ENCODE assay signal across 11 cellular contexts in genomic region chr1:63935148-63935547, GRCh38.
DNase-seq lines count a peak whose midpoint lies in the region; ATAC-seq, FAIRE-seq and TF ChIP-seq lines count a peak whose summit lies in the region.
"Had no signal": no experiment of that assay in that cellular context is flagged by ENCODE, and none has a peak within 500 bp of the region (broad histone marks: within the 10 kb centered on the region; RNA-seq: fewer than 3 reads in every experiment).

No MANE protein-coding gene starts in this region.

- H3K36me3 ChIP-seq in lower lobe of right lung: no peaks in the 10 kb centered on the region
- H3K36me3 ChIP-seq: SJSA1 had no signal

- ATAC-seq in HG02623 (IDR thresholded peaks at IDR 0.05; ENCODE audit: unreplicated experiment) (peak; percentile 37), WTC11 (peak; percentile 46), lower lobe of right lung (peak; percentile 30 to 43)

- no peaks in the 10 kb centered on the region for H3K27me3 Mint-ChIP-seq in WTC11 (ENCODE audit: low read depth)

- H3K4me3 ChIP-seq in lower lobe of right lung: no peak overlapping the region
- H3K4me3 ChIP-seq: SJSA1 had no signal

- no peak overlapping the region for H3K4me3 Mint-ChIP-seq in WTC11
- H3K4me3 Mint-ChIP-seq: central memory CD8-positive, alpha-beta T cell had no signal

- TF ChIP-seq POLR2A in GM12891 (IDR thresholded peaks at IDR 0.05; ENCODE audit: low read depth, low read length): no peak

- no peaks in the 10 kb centered on the region for H3K9me3 Mint-ChIP-seq in WTC11
- H3K9me3 Mint-ChIP-seq: central memory CD8-positive, alpha-beta T cell had no signal

- DNase-seq in Daoy (ENCODE audit: low read depth) (peak; percentile 34), WTC11 (ENCODE audit: low spot score) (no peak), lower lobe of right lung (no peak), NCI-H2081 treated with DMSO at 0.1 percent for 48 hours (lab: John Stamatoyannopoulos, UW) (no peak), GM12891 (ENCODE audit: insufficient read length, low spot score) (no peak), CD1c-positive myeloid dendritic cell (ENCODE audit: extremely low spot score) (no peak)
- no peak for DNase-seq in activated CD4-positive, CD25-positive, alpha-beta regulatory T cell (lab: John Stamatoyannopoulos, UW)
- DNase-seq: occipital lobe had no signal

- H3K4me1 Mint-ChIP-seq in WTC11: peaks cover 11% of the 10 kb centered on the region
- H3K4me1 Mint-ChIP-seq: central memory CD8-positive, alpha-beta T cell had no signal

- intact Hi-C loops in lower lobe of right lung (cut with DNase I): no loop called here

- TF ChIP-seq CTCF in WTC11 (IDR thresholded peaks at IDR 0.05) (no peak), lower lobe of right lung (IDR thresholded peaks at IDR 0.05) (peak; percentile 9)

- no peak overlapping the region for H3K27ac Mint-ChIP-seq in WTC11

- no peak overlapping the region for H3K27ac ChIP-seq in lower lobe of right lung
- H3K27ac ChIP-seq: SJSA1 had no signal

- no peaks in the 10 kb centered on the region for H3K9me3 ChIP-seq in lower lobe of right lung
- H3K9me3 ChIP-seq: SJSA1 had no signal

- FAIRE-seq in GM12891 (lab: Jason Lieb, UNC): no peak

- H3K4me1 ChIP-seq in lower lobe of right lung: no peaks in the 10 kb centered on the region
- H3K4me1 ChIP-seq: SJSA1 had no signal

- CTCF ChIA-PET in WTC11 (lab: Charles Lee): interaction anchor here (0.9 to 4.8 kb wide), 5 partner anchors 14 to 244 kb away, joined by 3 to 23 read pairs (median 3); no protein-coding TSS in a partner anchor

- H3K36me3 Mint-ChIP-seq in WTC11: no peaks in the 10 kb centered on the region

- POLR2A ChIA-PET in WTC11 (lab: Charles Lee): interaction anchor here (0.5 kb wide), 1 partner anchor 35 kb away, joined by 4 read pairs; no protein-coding TSS in a partner anchor

- H3K27me3 ChIP-seq in lower lobe of right lung (ENCODE audit: low read depth): no peaks in the 10 kb centered on the region
- H3K27me3 ChIP-seq: SJSA1 had no signal

TF ChIP-seq in WTC11, 78 proteins besides CTCF, POLR2A, EP300 and RAD21 (continues in another document):
- no peak for TF ChIP-seq PREB (CRISPR knock-in tag; IDR thresholded peaks at IDR 0.05; ENCODE audit: borderline replicate concordance)
- TF ChIP-seq ZNF263 (CRISPR knock-in tag; IDR thresholded peaks at IDR 0.05; ENCODE audit: low read depth): no peak
- TF ChIP-seq, protein P1, sequence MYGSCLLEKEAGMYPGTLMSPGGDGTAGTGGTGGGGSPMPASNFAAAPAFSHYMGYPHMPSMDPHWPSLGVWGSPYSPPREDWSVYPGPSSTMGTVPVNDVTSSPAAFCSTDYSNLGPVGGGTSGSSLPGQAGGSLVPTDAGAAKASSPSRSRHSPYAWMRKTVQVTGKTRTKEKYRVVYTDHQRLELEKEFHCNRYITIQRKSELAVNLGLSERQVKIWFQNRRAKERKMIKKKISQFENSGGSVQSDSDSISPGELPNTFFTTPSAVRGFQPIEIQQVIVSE (CRISPR knock-in tag; IDR thresholded peaks at IDR 0.05; ENCODE audit: borderline replicate concordance): no peak
- TF ChIP-seq MYBL2 (CRISPR knock-in tag; IDR thresholded peaks at IDR 0.05): no peak
- TF ChIP-seq, protein P2, sequence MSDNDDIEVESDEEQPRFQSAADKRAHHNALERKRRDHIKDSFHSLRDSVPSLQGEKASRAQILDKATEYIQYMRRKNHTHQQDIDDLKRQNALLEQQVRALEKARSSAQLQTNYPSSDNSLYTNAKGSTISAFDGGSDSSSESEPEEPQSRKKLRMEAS (CRISPR knock-in tag; IDR thresholded peaks at IDR 0.05): no peak
- no peak for TF ChIP-seq ZNF671 (CRISPR knock-in tag; IDR thresholded peaks at IDR 0.05)
- TF ChIP-seq, protein P3, sequence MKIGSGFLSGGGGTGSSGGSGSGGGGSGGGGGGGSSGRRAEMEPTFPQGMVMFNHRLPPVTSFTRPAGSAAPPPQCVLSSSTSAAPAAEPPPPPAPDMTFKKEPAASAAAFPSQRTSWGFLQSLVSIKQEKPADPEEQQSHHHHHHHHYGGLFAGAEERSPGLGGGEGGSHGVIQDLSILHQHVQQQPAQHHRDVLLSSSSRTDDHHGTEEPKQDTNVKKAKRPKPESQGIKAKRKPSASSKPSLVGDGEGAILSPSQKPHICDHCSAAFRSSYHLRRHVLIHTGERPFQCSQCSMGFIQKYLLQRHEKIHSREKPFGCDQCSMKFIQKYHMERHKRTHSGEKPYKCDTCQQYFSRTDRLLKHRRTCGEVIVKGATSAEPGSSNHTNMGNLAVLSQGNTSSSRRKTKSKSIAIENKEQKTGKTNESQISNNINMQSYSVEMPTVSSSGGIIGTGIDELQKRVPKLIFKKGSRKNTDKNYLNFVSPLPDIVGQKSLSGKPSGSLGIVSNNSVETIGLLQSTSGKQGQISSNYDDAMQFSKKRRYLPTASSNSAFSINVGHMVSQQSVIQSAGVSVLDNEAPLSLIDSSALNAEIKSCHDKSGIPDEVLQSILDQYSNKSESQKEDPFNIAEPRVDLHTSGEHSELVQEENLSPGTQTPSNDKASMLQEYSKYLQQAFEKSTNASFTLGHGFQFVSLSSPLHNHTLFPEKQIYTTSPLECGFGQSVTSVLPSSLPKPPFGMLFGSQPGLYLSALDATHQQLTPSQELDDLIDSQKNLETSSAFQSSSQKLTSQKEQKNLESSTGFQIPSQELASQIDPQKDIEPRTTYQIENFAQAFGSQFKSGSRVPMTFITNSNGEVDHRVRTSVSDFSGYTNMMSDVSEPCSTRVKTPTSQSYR (CRISPR knock-in tag; IDR thresholded peaks at IDR 0.05): no peak
- TF ChIP-seq ZNF138 (CRISPR knock-in tag; conservative IDR thresholded peaks at IDR 0.05): no peak

TF ChIP-seq in GM12891, 5 proteins besides CTCF, POLR2A, EP300 and RAD21:
- TF ChIP-seq POLR2AphosphoS5 (IDR thresholded peaks at IDR 0.05; ENCODE audit: low read depth, low read length) (no peak), POU2F2 (IDR thresholded peaks at IDR 0.05; ENCODE audit: low read depth, low read length) (no peak), PAX5 (IDR thresholded peaks at IDR 0.05; ENCODE audit: insufficient read depth, low read length, severe bottlenecking) (no peak), TAF1 (IDR thresholded peaks at IDR 0.05; ENCODE audit: low read depth, low read length) (no peak), SPI1 (IDR thresholded peaks at IDR 0.05; ENCODE audit: low read depth, low read length) (no peak)
